ENCODE assay signal across 8 cellular contexts in genomic region chr7:55133630-55134392, GRCh38.
DNase-seq lines count a peak whose midpoint lies in the region; ATAC-seq and TF ChIP-seq lines count a peak whose summit lies in the region.

No MANE protein-coding gene starts in this region.

- H2BK15ac ChIP-seq in neuronal stem cell (ENCODE audit: low read length), result no peak overlapping the region

- H3K27ac ChIP-seq in Panc1 (ENCODE audit: low read length) (peak overlapping the region; percentile 99), epithelial cell of prostate (peak overlapping the region; percentile 94), neuronal stem cell (replicated peaks; ENCODE audit: low read length) (no peak overlapping the region)

- peak overlapping the region; percentile 5; the same call in 1 of the 2 replicates for H3K4me3 ChIP-seq in AG09309 (ENCODE audit: control insufficient read depth, low read depth, low read length)
- H3K4me3 ChIP-seq in Panc1 (ENCODE audit: low read depth in 2 of 2, low read length in 2 of 2), result peak overlapping the region in 1 of 2 experiments; percentile 35; a peak in 2 of 4 replicates
- H3K4me3 ChIP-seq in neuronal stem cell (ENCODE audit: low read length in 2 of 2), result no peak overlapping the region

- H3K4me3 Mint-ChIP-seq in activated T-cell treated with anti-CD3 and anti-CD28 coated beads, Interleukin-2, amount 50 U/mL, for 4 hours, result no peak overlapping the region

- DNase-seq in AG09309 (ENCODE audit: low read depth) (peak; percentile 94), Panc1 (ENCODE audit: low read depth, low spot score) (peak; percentile 91), epithelial cell of prostate (ENCODE audit: low read depth, low spot score) (peak; percentile 69), neuronal stem cell (ENCODE audit: low spot score) (no peak), DMS53 (lab: John Stamatoyannopoulos, UW) (no peak)
- no peak for DNase-seq in activated T-cell treated with anti-CD3 and anti-CD28 coated beads, Interleukin-2, amount 50 U/mL, for 4 hours

- H3K27me3 ChIP-seq in Panc1 (ENCODE audit: control insufficient read depth, insufficient read depth, low read length), result no peaks in the 10 kb centered on the region
- H3K27me3 ChIP-seq in neuronal stem cell (ENCODE audit: control insufficient read depth in 3 of 3, insufficient read depth in 3 of 3, low read depth in 1 of 3, low read length in 3 of 3), result no peaks in the 10 kb centered on the region

- peak overlapping the region; percentile 81 for H2AK5ac ChIP-seq in neuronal stem cell (ENCODE audit: low read depth, low read length)

- in situ Hi-C loops in Panc1 (cut with HindIII; ENCODE audit: low pct_unique_long_range_greater_than_20kb, low sequenced_read_pairs), result no loop called here

- H3K14ac ChIP-seq in neuronal stem cell (ENCODE audit: low read length), result no peak overlapping the region

- H4K91ac ChIP-seq in neuronal stem cell (ENCODE audit: low read depth, low read length, poor library complexity), result no peak overlapping the region

- peak; percentile 18 for TF ChIP-seq CTCF in AG09309 (IDR thresholded peaks at IDR 0.05; ENCODE audit: control insufficient read depth, insufficient read depth, low read depth, low read length, missing control alignments)
- peak; percentile 45 for TF ChIP-seq CTCF in Panc1 (IDR thresholded peaks at IDR 0.05)

- H3K23ac ChIP-seq in neuronal stem cell (ENCODE audit: low read depth, low read length, poor library complexity), result no peak overlapping the region

- H2BK5ac ChIP-seq in neuronal stem cell (ENCODE audit: low read length), result no peak overlapping the region

- peaks cover 2% of the 10 kb centered on the region; the same call in 1 of the 2 replicates for H3K36me3 ChIP-seq in Panc1 (ENCODE audit: control insufficient read depth, insufficient read depth, low read length)
- no peaks in the 10 kb centered on the region for H3K36me3 ChIP-seq in neuronal stem cell (replicated peaks in 1 of 2; ENCODE audit: control insufficient read depth in 2 of 2, insufficient read depth in 2 of 2, low read length in 2 of 2)

- peaks cover 6% of the 10 kb centered on the region for H3K4me1 Mint-ChIP-seq in activated T-cell treated with anti-CD3 and anti-CD28 coated beads, Interleukin-2, amount 50 U/mL, for 4 hours (ENCODE audit: low read depth)

- no TSS peak for BruUV-seq in Panc1 (replicated peaks; lab: Mats Ljungman, UMichigan)

- no CpG with 5 or more reads among the region's 16 CpGs for WGBS in neuronal stem cell (ENCODE audit: extremely low coverage in 2 of 2, insufficient read length in 2 of 2, insufficient replicate concordance in 1 of 2), 2 donors

- ATAC-seq in Panc1, result peak; percentile 70
- no peak for ATAC-seq in HG03521 (IDR thresholded peaks at IDR 0.05; ENCODE audit: unreplicated experiment)
- no peak for ATAC-seq in activated T-cell treated with anti-CD3 and anti-CD28 coated beads, Interleukin-2, amount 50 U/mL, for 4 hours
- no peak for ATAC-seq in HG03159 (IDR thresholded peaks at IDR 0.05; ENCODE audit: unreplicated experiment)

- no peaks in the 10 kb centered on the region for H3K79me1 ChIP-seq in neuronal stem cell (ENCODE audit: low read depth, low read length)

- H3K36me3 Mint-ChIP-seq in activated T-cell treated with anti-CD3 and anti-CD28 coated beads, Interleukin-2, amount 50 U/mL, for 4 hours (ENCODE audit: insufficient read depth), result no peaks in the 10 kb centered on the region

- H2BK12ac ChIP-seq in neuronal stem cell (ENCODE audit: low read length), result no peak overlapping the region

- peaks cover 6% of the 10 kb centered on the region for H3K9me3 Mint-ChIP-seq in activated T-cell treated with anti-CD3 and anti-CD28 coated beads, Interleukin-2, amount 50 U/mL, for 4 hours

- no peak overlapping the region for H3K4ac ChIP-seq in neuronal stem cell (ENCODE audit: low read length)

- CTCF ChIA-PET in Panc1 (lab: Charles Lee), result no interaction called here

- H4K8ac ChIP-seq in neuronal stem cell (ENCODE audit: low read depth, low read length), result no peak overlapping the region

- H3K9me3 ChIP-seq in Panc1 (ENCODE audit: control insufficient read depth, insufficient read depth, low read depth, low read length), result peaks cover 16% of the 10 kb centered on the region; the same call in 1 of the 2 replicates
- peaks cover 0 to 4% of the 10 kb centered on the region in 2 donors for H3K9me3 ChIP-seq in neuronal stem cell (replicated peaks in 1 of 2; ENCODE audit: control insufficient read depth in 2 of 2, insufficient read depth in 1 of 2, low read depth in 1 of 2, low read length in 2 of 2)

- H2BK120ac ChIP-seq in neuronal stem cell (ENCODE audit: low read depth, low read length), result no peak overlapping the region

- H3K9ac ChIP-seq in neuronal stem cell (ENCODE audit: low read depth, low read length, poor library complexity), result no peak overlapping the region

- peaks cover 63% of the 10 kb centered on the region for H3K4me1 ChIP-seq in Panc1 (ENCODE audit: control insufficient read depth, insufficient read depth, low read length)
- H3K4me1 ChIP-seq in neuronal stem cell (ENCODE audit: control insufficient read depth in 2 of 2, insufficient read depth in 1 of 2, low read depth in 1 of 2, low read length in 2 of 2), result peaks cover 27 to 36% of the 10 kb centered on the region in 2 donors

- H3K18ac ChIP-seq in neuronal stem cell (ENCODE audit: low read length), result peak overlapping the region; percentile 37

- no peak overlapping the region for H2AFZ ChIP-seq in neuronal stem cell (ENCODE audit: low read length)

- H3K27me3 Mint-ChIP-seq in activated T-cell treated with anti-CD3 and anti-CD28 coated beads, Interleukin-2, amount 50 U/mL, for 4 hours (ENCODE audit: low read depth), result peaks cover 10% of the 10 kb centered on the region

- POLR2A ChIA-PET in Panc1 (lab: Charles Lee), result interaction anchor here (0.9 to 1.1 kb wide), 3 partner anchors 13 to 112 kb away, joined by 3 read pairs; no protein-coding TSS in a partner anchor

- intact Hi-C loops in Panc1 (cut with micrococcal nuclease; ENCODE audit: unreplicated experiment), result loop anchor here (5.0 to 10.0 kb wide), 3 partner anchors 57 to 359 kb away; no protein-coding TSS in a partner anchor

- no peak overlapping the region for H3K4me2 ChIP-seq in neuronal stem cell (ENCODE audit: insufficient read depth, low read length, poor library complexity, severe bottlenecking)

Comparison
In these comparisons a context has a peak if more than half of its experiments do, and no peak if none do; other contexts are left out.
1. DNase-seq: peak in AG09309 (single experiment), Panc1 (single experiment) and epithelial cell of prostate (single experiment); none in neuronal stem cell (single experiment), activated T-cell treated with anti-CD3 and anti-CD28 coated beads, Interleukin-2, amount 50 U/mL, for 4 hours (single experiment) and DMS53 (single experiment).